Comparison of ENCODE assay signal across 1 cellular context in genomic region chr1:161137881-161138280, GRCh38.
TF ChIP-seq lines count a peak whose summit lies in the region.

No MANE protein-coding gene starts in this region.

TF ChIP-seq in GM23338, 12 proteins besides CTCF, POLR2A, EP300 and RAD21:
- TF ChIP-seq ZNF462 (CRISPR knock-in tag; IDR thresholded peaks at IDR 0.05): no peak
- TF ChIP-seq ETS1 (IDR thresholded peaks at IDR 0.05): no peak
- no peak for TF ChIP-seq POLR2AphosphoS5 (IDR thresholded peaks at IDR 0.05; ENCODE audit: low read depth)
- no peak for TF ChIP-seq EZH2phosphoT487 (IDR thresholded peaks at IDR 0.05; ENCODE audit: unreplicated experiment)
- no peak for TF ChIP-seq ZNF114 (CRISPR knock-in tag; IDR thresholded peaks at IDR 0.05)
- TF ChIP-seq EZH2 (IDR thresholded peaks at IDR 0.05; ENCODE audit: low read depth, unreplicated experiment): no peak
- TF ChIP-seq ZNF331 (CRISPR knock-in tag; IDR thresholded peaks at IDR 0.05; ENCODE audit: low read depth): no peak
- TF ChIP-seq REST (IDR thresholded peaks at IDR 0.05; ENCODE audit: unreplicated experiment): no peak
